In genomic region chr3:52240059-52240885, GRCh38 we compare ENCODE assay signal across 8 cellular contexts. TPM values are rescaled to one million over a fixed set of nuclear protein-coding genes. Genes with fewer than 3 reads are reported as not detected.
DNase-seq lines count a peak whose midpoint lies in the region; ATAC-seq and TF ChIP-seq lines count a peak whose summit lies in the region.

No MANE protein-coding gene starts in this region.

- H3K9me3 Mint-ChIP-seq in neural crest cell, result peaks cover 2% of the 10 kb centered on the region

- no peak for TF ChIP-seq CTCF in GM12865 (IDR thresholded peaks at IDR 0.05; ENCODE audit: insufficient read depth, low read depth, low read length, missing control alignments)
- peak; percentile 19 for TF ChIP-seq CTCF in fibroblast of pulmonary artery (IDR thresholded peaks at IDR 0.05; ENCODE audit: low read length, missing control alignments)
- no peak for TF ChIP-seq CTCF in neural crest cell (conservative IDR thresholded peaks at IDR 0.05)

- DNase-seq in A172 (ENCODE audit: low spot score) (peak; percentile 80), GM12865 (ENCODE audit: low read depth) (peak; percentile 85), NCI-H69 (lab: John Stamatoyannopoulos, UW) (peak; percentile 91), activated T-cell treated with anti-CD3 and anti-CD28 coated beads for 48 hours (ENCODE audit: low read depth) (peak; percentile 53), fibroblast of pulmonary artery (ENCODE audit: low read depth) (peak; percentile 93), neural crest cell (ENCODE audit: low read depth, low spot score) (no peak), iPS-NIHi7 (ENCODE audit: extremely low spot score) (no peak)

- H3K36me3 Mint-ChIP-seq in neural crest cell (ENCODE audit: low read depth), result no peaks in the 10 kb centered on the region

- peak overlapping the region; percentile 97 for H3K4me3 Mint-ChIP-seq in neural crest cell

- peak overlapping the region; percentile 75 for H3K27ac Mint-ChIP-seq in neural crest cell (ENCODE audit: unreplicated experiment)

- ATAC-seq in HG03457 (IDR thresholded peaks at IDR 0.05; ENCODE audit: unreplicated experiment), result no peak

- H3K4me1 Mint-ChIP-seq in neural crest cell, result peaks cover 31% of the 10 kb centered on the region

- H3K4me3 ChIP-seq in GM12865 (ENCODE audit: low read depth, low read length) (peak overlapping the region; percentile 67), fibroblast of pulmonary artery (replicated peaks; ENCODE audit: low read depth, low read length) (peak overlapping the region; percentile 87)

- peaks cover 25% of the 10 kb centered on the region for H3K27me3 Mint-ChIP-seq in neural crest cell (ENCODE audit: low read depth)

RNA-seq across cellular contexts. Expression of gene TWF2, which starts 1.3 kb away (rescaled TPM):
- 93.0 and 94.6 TPM in 2 replicates for total RNA-seq in A172 (2014; rRNA removed; shearing (Covaris generic))
- total RNA-seq in neural crest cell, result 30.7 and 31.7 TPM in 2 replicates

RNA-seq across cellular contexts. Expression of gene PPM1M, which starts 5.3 kb away (rescaled TPM):
- 15.6 and 19.5 TPM in 2 replicates for total RNA-seq in A172 (2014; rRNA removed; shearing (Covaris generic))
- total RNA-seq in neural crest cell, result 4.3 and 4.4 TPM in 2 replicates

RNA-seq across cellular contexts. Expression of gene TLR9, which starts 14.8 kb away (rescaled TPM):
- not detected in 2 replicates for total RNA-seq in A172 (2014; rRNA removed; shearing (Covaris generic))
- 0.16 TPM in 1 of 2 replicates, not detected in the other for total RNA-seq in neural crest cell

RNA-seq across cellular contexts. Expression of gene WDR82, which starts 38.2 kb away (rescaled TPM):
- total RNA-seq in A172 (2014; rRNA removed; shearing (Covaris generic)), result 42.0 and 46.2 TPM in 2 replicates
- total RNA-seq in neural crest cell, result 114 and 119 TPM in 2 replicates

RNA-seq across cellular contexts. Expression of gene ALAS1, which starts 42.3 kb away (rescaled TPM):
- 60.1 and 66.9 TPM in 2 replicates for total RNA-seq in A172 (2014; rRNA removed; shearing (Covaris generic))
- 47.8 and 53.0 TPM in 2 replicates for total RNA-seq in neural crest cell

Comparison
In these comparisons a context has a peak if more than half of its experiments do, and no peak if none do; other contexts are left out.
1. DNase-seq: peak in A172 (single experiment), GM12865 (single experiment), NCI-H69 (single experiment), activated T-cell treated with anti-CD3 and anti-CD28 coated beads for 48 hours (single experiment) and fibroblast of pulmonary artery (single experiment); none in neural crest cell (single experiment) and iPS-NIHi7 (single experiment).